Comparison of ENCODE assay signal across 17 cellular contexts in the genomic region with DNA sequence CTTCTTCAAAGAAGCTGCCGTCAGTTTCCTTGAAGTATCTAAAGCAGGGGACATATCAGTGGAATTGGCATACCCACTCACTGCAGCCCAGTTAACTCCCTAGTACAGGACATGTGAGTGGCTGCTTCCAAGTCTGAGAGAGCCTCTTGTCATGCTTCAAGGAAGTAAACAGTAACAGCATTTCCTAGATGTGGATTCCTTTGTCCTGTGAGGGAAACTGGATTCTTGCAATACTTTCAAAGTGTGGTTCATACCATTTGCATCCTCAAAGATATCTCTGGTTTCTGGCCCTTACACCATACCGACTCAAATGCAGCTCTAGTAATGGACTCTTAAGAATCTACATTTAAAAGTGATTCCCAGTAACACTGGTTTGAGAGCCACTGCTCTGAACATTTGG.
"Had no signal": no experiment of that assay in that cellular context is flagged by ENCODE, and none has a peak within 500 bp of the region (broad histone marks: within the 10 kb centered on the region; RNA-seq: fewer than 3 reads in every experiment).

No MANE protein-coding gene starts in this region.

- H3K4me1 ChIP-seq: heart left ventricle, neural progenitor cell, parathyroid adenoma had no signal

- H3K4me2 ChIP-seq: neural progenitor cell had no signal

- ATAC-seq: activated CD4-positive, CD25-positive, alpha-beta regulatory T cell treated with anti-CD3 and anti-CD28 coated beads, Interleukin-2, amount 50 U/mL, for 24 hours; effector memory CD8-positive, alpha-beta T cell; heart left ventricle; left lobe of liver; stimulated activated naive CD8-positive, alpha-beta T cell treated with anti-CD3 and anti-CD28 coated beads, Interleukin-15, amount 100 ng/mL, for 72 hours had no signal

- H3K9me3 Mint-ChIP-seq: activated naive CD4-positive, alpha-beta T cell treated with anti-CD3 and anti-CD28 coated beads, Interleukin-2, amount 50 U/mL, for 24 hours; effector memory CD8-positive, alpha-beta T cell; neural progenitor cell had no signal

- H3K27me3 ChIP-seq: heart left ventricle, neural progenitor cell, testis had no signal

- H3K4me3 ChIP-seq: coronary artery, heart left ventricle, neural progenitor cell, testis had no signal

- H3K9me3 ChIP-seq: testis had no signal

- H3K27ac Mint-ChIP-seq: effector memory CD8-positive, alpha-beta T cell; memory B cell; neural progenitor cell; stimulated activated naive CD8-positive, alpha-beta T cell treated with anti-CD3 and anti-CD28 coated beads, Interleukin-15, amount 100 ng/mL, for 72 hours had no signal

- H3K79me2 ChIP-seq: parathyroid adenoma had no signal

- H2AFZ ChIP-seq: neural progenitor cell, parathyroid adenoma had no signal

- H3K9ac ChIP-seq: neural progenitor cell, parathyroid adenoma had no signal

- DNase-seq: activated CD4-positive, alpha-beta T cell treated with anti-CD3 and anti-CD28 coated beads, Interleukin-2, amount 50 U/mL, for 4 hours; activated effector memory CD4-positive, alpha-beta T cell treated with Interleukin-2 at 50 U/mL for 16 hours; activated T-cell treated with anti-CD3 and anti-CD28 coated beads, Interleukin-2, amount 50 U/mL, for 1 hour; aorta; effector memory CD8-positive, alpha-beta T cell; heart left ventricle; retina; stimulated activated CD4-positive, alpha-beta T cell treated with anti-CD3 and anti-CD28 coated beads, Interleukin-4, amount 100 ng/mL, for 4 hours; stimulated activated naive CD8-positive, alpha-beta T cell treated with anti-CD3 and anti-CD28 coated beads, Interleukin-15, amount 100 ng/mL, for 72 hours; testis had no signal

- H3K27ac ChIP-seq: coronary artery, heart left ventricle, neural progenitor cell, parathyroid adenoma, testis had no signal
